15 cellular contexts compared by ENCODE assay signal in the genomic region with DNA sequence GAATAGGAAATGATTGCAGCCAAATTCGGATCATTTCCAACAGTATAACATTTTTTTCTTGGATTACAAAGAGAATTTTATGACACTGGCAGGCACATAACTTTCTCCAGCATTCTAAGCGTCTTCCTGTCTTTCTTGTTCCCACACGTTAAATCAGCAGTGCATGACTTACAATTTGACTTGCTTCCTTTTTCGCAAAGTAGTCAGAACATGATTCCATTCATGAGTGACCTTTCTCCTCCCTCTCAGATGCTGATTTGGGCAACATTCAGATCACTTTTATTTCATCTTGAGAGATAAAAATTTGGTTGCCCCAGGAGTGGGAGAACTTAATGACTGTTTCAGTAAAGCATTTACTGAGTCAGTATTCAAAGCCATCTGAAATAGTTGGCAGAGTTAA.
DNase-seq lines count a peak whose midpoint lies in the region; ATAC-seq, FAIRE-seq and TF ChIP-seq lines count a peak whose summit lies in the region.
"Had no signal": no experiment of that assay in that cellular context is flagged by ENCODE, and none has a peak within 500 bp of the region (broad histone marks: within the 10 kb centered on the region; RNA-seq: fewer than 3 reads in every experiment).

No MANE protein-coding gene starts in this region.

- no peak overlapping the region for H2AK5ac ChIP-seq in trophoblast cell (ENCODE audit: low read length)

- H2BK120ac ChIP-seq in trophoblast cell (ENCODE audit: insufficient read depth, low read length, poor library complexity), result no peak overlapping the region

- H4K91ac ChIP-seq in trophoblast cell (ENCODE audit: low read depth, low read length), result no peak overlapping the region

- peak; percentile 66 for ATAC-seq in HG03342 (IDR thresholded peaks at IDR 0.05; ENCODE audit: unreplicated experiment)
- no peak for ATAC-seq in WTC11
- ATAC-seq in GM21526 (IDR thresholded peaks at IDR 0.05; ENCODE audit: low FRiP score, unreplicated experiment), result no peak
- ATAC-seq: activated T-cell treated with anti-CD3 and anti-CD28 coated beads, Interleukin-2, amount 50 U/mL, for 72 hours; naive thymus-derived CD8-positive, alpha-beta T cell had no signal

- CTCF ChIA-PET in WTC11 (lab: Charles Lee), result no interaction called here

- no peak overlapping the region for H3K4me2 ChIP-seq in trophoblast cell (ENCODE audit: low read length)

- H3K27ac Mint-ChIP-seq in nephron progenitor cell, result peak overlapping the region; percentile 96
- H3K27ac Mint-ChIP-seq in WTC11, result no peak overlapping the region
- H3K27ac Mint-ChIP-seq: activated T-cell treated with anti-CD3 and anti-CD28 coated beads, Interleukin-2, amount 50 U/mL, for 72 hours; CD4-positive, CD25-positive, alpha-beta regulatory T cell; naive thymus-derived CD8-positive, alpha-beta T cell had no signal

- H3K18ac ChIP-seq in trophoblast cell (ENCODE audit: low read length), result no peak overlapping the region

- H3K4me1 ChIP-seq in trophoblast cell (ENCODE audit: control insufficient read depth in 1 of 2, insufficient read depth in 2 of 2, low read length in 2 of 2), result no peaks in the 10 kb centered on the region

- no peak overlapping the region for H3K9ac ChIP-seq in trophoblast cell (ENCODE audit: low read length)

- H3K9me3 ChIP-seq in trophoblast cell (ENCODE audit: insufficient read depth, low read depth, low read length), result no peaks in the 10 kb centered on the region

- H3K23ac ChIP-seq in trophoblast cell (ENCODE audit: low read length), result no peak overlapping the region

- no peak overlapping the region for H3K27ac ChIP-seq in trophoblast cell (ENCODE audit: low read depth, low read length)

- no peak overlapping the region for H3K14ac ChIP-seq in trophoblast cell (ENCODE audit: low read length)

- peak; percentile 69 for FAIRE-seq in GM12891 (lab: Jason Lieb, UNC)

- H3K4me3 Mint-ChIP-seq in nephron progenitor cell (no peak overlapping the region), WTC11 (no peak overlapping the region)
- H3K4me3 Mint-ChIP-seq: activated T-cell treated with anti-CD3 and anti-CD28 coated beads, Interleukin-2, amount 50 U/mL, for 72 hours; CD4-positive, CD25-positive, alpha-beta regulatory T cell; naive thymus-derived CD8-positive, alpha-beta T cell had no signal

- no peaks in the 10 kb centered on the region for H3K79me2 ChIP-seq in trophoblast cell (ENCODE audit: control insufficient read depth, insufficient read depth, low read length, poor library complexity)

- H4K12ac ChIP-seq in trophoblast cell (ENCODE audit: low read depth, low read length), result no peak overlapping the region

- POLR2A ChIA-PET in WTC11 (lab: Charles Lee), result no interaction called here

- TF ChIP-seq POLR2A in GM12891 (IDR thresholded peaks at IDR 0.05; ENCODE audit: low read depth, low read length), result no peak

- DNase-seq in GM12891 (ENCODE audit: insufficient read length, low spot score), result no peak
- peak; percentile 71 for DNase-seq in dermis blood vessel endothelial cell
- no peak for DNase-seq in nephron progenitor cell
- no peak for DNase-seq in trophoblast cell
- no peak for DNase-seq in NCI-H774 (lab: John Stamatoyannopoulos, UW)
- no peak for DNase-seq in WTC11 (ENCODE audit: low spot score)
- DNase-seq: activated T-cell treated with anti-CD3 and anti-CD28 coated beads, Interleukin-2, amount 50 U/mL, for 72 hours; CD4-positive, CD25-positive, alpha-beta regulatory T cell; cerebellar nuclear complex; MV-4-11; naive thymus-derived CD8-positive, alpha-beta T cell; NCI-H82; stimulated activated CD4-positive, alpha-beta T cell treated with anti-CD3 and anti-CD28 coated beads, Interleukin-4, amount 100 ng/mL, for 1 hour had no signal

- H4K8ac ChIP-seq in trophoblast cell (ENCODE audit: low read depth, low read length), result no peak overlapping the region

- no peak overlapping the region for H2BK5ac ChIP-seq in trophoblast cell (ENCODE audit: low read depth, low read length, poor library complexity)

- H3K4me1 Mint-ChIP-seq in nephron progenitor cell, result peaks cover 29% of the 10 kb centered on the region
- peaks cover 13% of the 10 kb centered on the region for H3K4me1 Mint-ChIP-seq in WTC11
- H3K4me1 Mint-ChIP-seq: CD4-positive, CD25-positive, alpha-beta regulatory T cell; naive thymus-derived CD8-positive, alpha-beta T cell had no signal

- H3K36me3 Mint-ChIP-seq in nephron progenitor cell (ENCODE audit: low read depth) (no peaks in the 10 kb centered on the region), WTC11 (0 out of 2 replicates have a peak, but pooled peaks cover 1% of the 10 kb centered on the region)
- H3K36me3 Mint-ChIP-seq: CD4-positive, CD25-positive, alpha-beta regulatory T cell; naive thymus-derived CD8-positive, alpha-beta T cell had no signal

- no peak overlapping the region for H3K4ac ChIP-seq in trophoblast cell (ENCODE audit: low read depth, low read length)

- WGBS in trophoblast cell (ENCODE audit: extremely low coverage, insufficient coverage, insufficient read length), result no CpG with 5 or more reads among the region's 4 CpGs

- H3K36me3 ChIP-seq in trophoblast cell (ENCODE audit: control insufficient read depth in 1 of 2, insufficient read depth in 2 of 2, low read length in 2 of 2), result no peaks in the 10 kb centered on the region

- no peaks in the 10 kb centered on the region for H3K27me3 Mint-ChIP-seq in nephron progenitor cell (ENCODE audit: low read depth, poor library complexity)
- H3K27me3 Mint-ChIP-seq in WTC11 (ENCODE audit: low read depth), result no peaks in the 10 kb centered on the region

- H3K9me3 Mint-ChIP-seq in nephron progenitor cell, result no peaks in the 10 kb centered on the region
- H3K9me3 Mint-ChIP-seq in WTC11, result 0 out of 2 replicates have a peak, but pooled peaks cover 4% of the 10 kb centered on the region
- H3K9me3 Mint-ChIP-seq: activated T-cell treated with anti-CD3 and anti-CD28 coated beads, Interleukin-2, amount 50 U/mL, for 72 hours had no signal

- no peak overlapping the region for H2AFZ ChIP-seq in trophoblast cell (ENCODE audit: insufficient read depth, low read length, poor library complexity)

- H3K79me1 ChIP-seq in trophoblast cell (ENCODE audit: low read length), result no peaks in the 10 kb centered on the region

- no peak overlapping the region for H2BK12ac ChIP-seq in trophoblast cell (ENCODE audit: low read length)

- no peak for TF ChIP-seq CTCF in nephron progenitor cell (IDR thresholded peaks at IDR 0.05)
- TF ChIP-seq CTCF in WTC11 (IDR thresholded peaks at IDR 0.05), result no peak

- no peaks in the 10 kb centered on the region for H3K27me3 ChIP-seq in trophoblast cell (ENCODE audit: insufficient read depth, low read length)

- no peak overlapping the region for H3K4me3 ChIP-seq in trophoblast cell (ENCODE audit: low read depth, low read length)

TF ChIP-seq in GM12891, 5 proteins besides CTCF, POLR2A, EP300 and RAD21:
- peak; percentile 54 for TF ChIP-seq PAX5 (IDR thresholded peaks at IDR 0.05; ENCODE audit: insufficient read depth, low read length, severe bottlenecking)
- TF ChIP-seq POLR2AphosphoS5 (IDR thresholded peaks at IDR 0.05; ENCODE audit: low read depth, low read length), result no peak
- TF ChIP-seq TAF1 (IDR thresholded peaks at IDR 0.05; ENCODE audit: low read depth, low read length), result no peak

TF ChIP-seq in WTC11, 78 proteins besides CTCF, POLR2A, EP300 and RAD21:
- TF ChIP-seq ZNF138 (CRISPR knock-in tag; conservative IDR thresholded peaks at IDR 0.05) (no peak), JAZF1 (CRISPR knock-in tag; IDR thresholded peaks at IDR 0.05) (no peak), NR3C1 (CRISPR knock-in tag; conservative IDR thresholded peaks at IDR 0.05; ENCODE audit: low read depth) (no peak), IRF2 (CRISPR knock-in tag; IDR thresholded peaks at IDR 0.05; ENCODE audit: borderline replicate concordance, low read depth) (no peak), ZNF671 (CRISPR knock-in tag; IDR thresholded peaks at IDR 0.05) (no peak)
- TF ChIP-seq, protein P1, sequence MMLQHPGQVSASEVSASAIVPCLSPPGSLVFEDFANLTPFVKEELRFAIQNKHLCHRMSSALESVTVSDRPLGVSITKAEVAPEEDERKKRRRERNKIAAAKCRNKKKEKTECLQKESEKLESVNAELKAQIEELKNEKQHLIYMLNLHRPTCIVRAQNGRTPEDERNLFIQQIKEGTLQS (CRISPR knock-in tag; conservative IDR thresholded peaks at IDR 0.05), result no peak
- TF ChIP-seq, protein P2, sequence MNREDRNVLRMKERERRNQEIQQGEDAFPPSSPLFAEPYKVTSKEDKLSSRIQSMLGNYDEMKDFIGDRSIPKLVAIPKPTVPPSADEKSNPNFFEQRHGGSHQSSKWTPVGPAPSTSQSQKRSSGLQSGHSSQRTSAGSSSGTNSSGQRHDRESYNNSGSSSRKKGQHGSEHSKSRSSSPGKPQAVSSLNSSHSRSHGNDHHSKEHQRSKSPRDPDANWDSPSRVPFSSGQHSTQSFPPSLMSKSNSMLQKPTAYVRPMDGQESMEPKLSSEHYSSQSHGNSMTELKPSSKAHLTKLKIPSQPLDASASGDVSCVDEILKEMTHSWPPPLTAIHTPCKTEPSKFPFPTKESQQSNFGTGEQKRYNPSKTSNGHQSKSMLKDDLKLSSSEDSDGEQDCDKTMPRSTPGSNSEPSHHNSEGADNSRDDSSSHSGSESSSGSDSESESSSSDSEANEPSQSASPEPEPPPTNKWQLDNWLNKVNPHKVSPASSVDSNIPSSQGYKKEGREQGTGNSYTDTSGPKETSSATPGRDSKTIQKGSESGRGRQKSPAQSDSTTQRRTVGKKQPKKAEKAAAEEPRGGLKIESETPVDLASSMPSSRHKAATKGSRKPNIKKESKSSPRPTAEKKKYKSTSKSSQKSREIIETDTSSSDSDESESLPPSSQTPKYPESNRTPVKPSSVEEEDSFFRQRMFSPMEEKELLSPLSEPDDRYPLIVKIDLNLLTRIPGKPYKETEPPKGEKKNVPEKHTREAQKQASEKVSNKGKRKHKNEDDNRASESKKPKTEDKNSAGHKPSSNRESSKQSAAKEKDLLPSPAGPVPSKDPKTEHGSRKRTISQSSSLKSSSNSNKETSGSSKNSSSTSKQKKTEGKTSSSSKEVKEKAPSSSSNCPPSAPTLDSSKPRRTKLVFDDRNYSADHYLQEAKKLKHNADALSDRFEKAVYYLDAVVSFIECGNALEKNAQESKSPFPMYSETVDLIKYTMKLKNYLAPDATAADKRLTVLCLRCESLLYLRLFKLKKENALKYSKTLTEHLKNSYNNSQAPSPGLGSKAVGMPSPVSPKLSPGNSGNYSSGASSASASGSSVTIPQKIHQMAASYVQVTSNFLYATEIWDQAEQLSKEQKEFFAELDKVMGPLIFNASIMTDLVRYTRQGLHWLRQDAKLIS (CRISPR knock-in tag; IDR thresholded peaks at IDR 0.05; ENCODE audit: borderline replicate concordance), result no peak
- TF ChIP-seq, protein P3, sequence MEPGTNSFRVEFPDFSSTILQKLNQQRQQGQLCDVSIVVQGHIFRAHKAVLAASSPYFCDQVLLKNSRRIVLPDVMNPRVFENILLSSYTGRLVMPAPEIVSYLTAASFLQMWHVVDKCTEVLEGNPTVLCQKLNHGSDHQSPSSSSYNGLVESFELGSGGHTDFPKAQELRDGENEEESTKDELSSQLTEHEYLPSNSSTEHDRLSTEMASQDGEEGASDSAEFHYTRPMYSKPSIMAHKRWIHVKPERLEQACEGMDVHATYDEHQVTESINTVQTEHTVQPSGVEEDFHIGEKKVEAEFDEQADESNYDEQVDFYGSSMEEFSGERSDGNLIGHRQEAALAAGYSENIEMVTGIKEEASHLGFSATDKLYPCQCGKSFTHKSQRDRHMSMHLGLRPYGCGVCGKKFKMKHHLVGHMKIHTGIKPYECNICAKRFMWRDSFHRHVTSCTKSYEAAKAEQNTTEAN (CRISPR knock-in tag; IDR thresholded peaks at IDR 0.05), result no peak
